Comparison of ENCODE assay signal across 10 cellular contexts in the genomic region with DNA sequence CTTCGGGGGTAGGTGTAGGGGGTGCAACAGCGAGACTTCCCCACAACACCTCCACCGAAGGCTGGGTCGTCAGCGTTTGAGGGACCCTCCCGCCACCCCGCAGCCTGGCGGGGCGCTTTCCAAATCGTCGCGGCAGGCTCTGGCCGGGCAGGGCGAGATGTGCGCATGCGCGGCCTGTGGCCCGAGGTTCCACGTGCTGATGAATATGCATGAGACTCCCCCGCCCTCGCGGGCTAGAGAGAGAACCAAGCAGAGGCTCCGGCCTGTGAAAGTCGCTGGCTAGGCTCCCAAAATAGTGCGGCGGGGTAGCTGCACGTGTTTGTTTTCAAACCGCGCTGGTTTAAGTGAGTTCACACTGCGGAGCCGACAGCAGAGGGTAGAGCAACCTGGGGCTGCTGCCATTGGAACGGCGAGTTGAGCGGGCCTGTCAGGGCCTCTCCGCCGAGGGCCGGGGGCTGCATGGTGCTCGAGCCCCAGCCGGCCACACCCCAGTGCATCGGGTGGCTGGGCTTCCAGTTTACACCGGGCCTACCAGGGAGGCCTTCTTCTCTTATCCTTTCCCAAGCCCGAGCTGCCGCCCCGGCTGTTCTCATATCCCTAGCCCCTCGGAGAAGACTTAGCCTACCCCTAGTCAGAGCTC. TPM values are rescaled to one million over a fixed set of nuclear protein-coding genes. Genes with fewer than 3 reads are reported as not detected.
DNase-seq lines count a peak whose midpoint lies in the region; ATAC-seq, FAIRE-seq and TF ChIP-seq lines count a peak whose summit lies in the region.
"Had no signal": no experiment of that assay in that cellular context is flagged by ENCODE, and none has a peak within 500 bp of the region (broad histone marks: within the 10 kb centered on the region; RNA-seq: fewer than 3 reads in every experiment).

No MANE protein-coding gene starts in this region.

- H3K4me3 ChIP-seq in NT2/D1 (ENCODE audit: insufficient read length, low read depth): peak overlapping the region; percentile 53
- peak overlapping the region; percentile 24 for H3K4me3 ChIP-seq in fibroblast of villous mesenchyme (ENCODE audit: low read depth, low read length)
- no peak overlapping the region for H3K4me3 ChIP-seq in small intestine (ENCODE audit: low read depth in 1 of 2, low read length in 2 of 2)

- no peaks in the 10 kb centered on the region for H3K9me3 Mint-ChIP-seq in osteocyte (ENCODE audit: unreplicated experiment)

- DNase-seq in DMS79 (lab: John Stamatoyannopoulos, UW): peak; percentile 11
- no peak for DNase-seq in NT2/D1 (ENCODE audit: low read depth, low spot score)
- no peak for DNase-seq in fibroblast of villous mesenchyme (ENCODE audit: low read depth)
- DNase-seq in osteocyte (ENCODE audit: extremely low spot score, unreplicated experiment): peak; percentile 93
- DNase-seq in small intestine: no peak
- no peak for DNase-seq in HT-29 (ENCODE audit: low spot score)
- no peak for DNase-seq in NK-92 (lab: John Stamatoyannopoulos, UW; ENCODE audit: unreplicated experiment)
- DNase-seq: KG1 had no signal

- 3 to 8% (median 8%) methylated on average over 44 to 45 of the region's 45 CpGs for WGBS in small intestine, 3 donors

- H3K4me1 ChIP-seq in NT2/D1 (ENCODE audit: insufficient read depth, insufficient read length) (peaks cover 7% of the 10 kb centered on the region), small intestine (ENCODE audit: control insufficient read depth in 2 of 2, insufficient read depth in 1 of 2, low read depth in 1 of 2, low read length in 1 of 2) (no peaks in the 10 kb centered on the region)

- H3K27me3 ChIP-seq in NT2/D1 (ENCODE audit: insufficient read depth, insufficient read length) (peaks cover 100% of the 10 kb centered on the region), small intestine (ENCODE audit: control insufficient read depth in 2 of 2, insufficient read depth in 2 of 2, low read length in 2 of 2) (peaks cover 8 to 64% of the 10 kb centered on the region in 2 donors)

- peak overlapping the region; percentile 24 for H3K9ac ChIP-seq in NT2/D1 (ENCODE audit: insufficient read length, low read depth)

- FAIRE-seq in small intestine (lab: Jason Lieb, UNC): no peak

- H3K27ac ChIP-seq in small intestine (ENCODE audit: low read depth in 1 of 2, low read length in 1 of 2): no peak overlapping the region

- peaks cover 53% of the 10 kb centered on the region for H3K4me1 Mint-ChIP-seq in osteocyte (ENCODE audit: unreplicated experiment)

- H3K9me3 ChIP-seq in NT2/D1 (ENCODE audit: insufficient read depth, low read length) (no peaks in the 10 kb centered on the region), small intestine (ENCODE audit: control insufficient read depth, low read depth) (no peaks in the 10 kb centered on the region)

- no peak for ATAC-seq in HG03175 (IDR thresholded peaks at IDR 0.05; ENCODE audit: unreplicated experiment)

- TF ChIP-seq CTCF in fibroblast of villous mesenchyme (IDR thresholded peaks at IDR 0.05; ENCODE audit: insufficient read depth, low read depth, low read length) (no peak), osteocyte (IDR thresholded peaks at IDR 0.05) (no peak)

- H3K4me3 Mint-ChIP-seq in osteocyte (ENCODE audit: unreplicated experiment): peak overlapping the region; percentile 71

- H3K27me3 Mint-ChIP-seq in osteocyte (ENCODE audit: unreplicated experiment): no peaks in the 10 kb centered on the region

- H3K36me3 ChIP-seq in NT2/D1 (ENCODE audit: insufficient read depth, insufficient read length, low read length) (no peaks in the 10 kb centered on the region), small intestine (ENCODE audit: control insufficient read depth in 2 of 2, insufficient read depth in 2 of 2, low read length in 2 of 2) (no peaks in the 10 kb centered on the region)

- H3K36me3 Mint-ChIP-seq in osteocyte (ENCODE audit: unreplicated experiment): peaks cover 23% of the 10 kb centered on the region

- H3K27ac Mint-ChIP-seq in osteocyte (ENCODE audit: unreplicated experiment): peak overlapping the region; percentile 79

RNA-seq across cellular contexts. Expression of gene ZIC1, which starts 10.0 kb away (rescaled TPM):
- total RNA-seq in fibroblast of villous mesenchyme (not detected in 2 replicates), osteocyte (89.9 and 96.9 TPM in 2 replicates)
- not detected for polyA plus RNA-seq in small intestine
- not detected in 2 replicates for total RNA-seq in HT-29 (2014; rRNA removed; shearing (Covaris generic))
- total RNA-seq: activated CD8-positive, alpha-beta memory T cell treated with anti-CD3 and anti-CD28 coated beads for 36 hours had no signal

RNA-seq across cellular contexts. Expression of gene ZIC4, which starts 12.8 kb away (rescaled TPM):
- total RNA-seq in fibroblast of villous mesenchyme: not detected in 2 replicates
- total RNA-seq in osteocyte: 8.6 and 8.8 TPM in 2 replicates
- polyA plus RNA-seq in small intestine: not detected
- total RNA-seq in HT-29 (2014; rRNA removed; shearing (Covaris generic)): not detected in 2 replicates
- total RNA-seq: activated CD8-positive, alpha-beta memory T cell treated with anti-CD3 and anti-CD28 coated beads for 36 hours had no signal

Comparison
In these comparisons a context has a peak if more than half of its experiments do, and no peak if none do; other contexts are left out.
1. DNase-seq: peak in DMS79 (single experiment) and osteocyte (single experiment); none in NT2/D1 (single experiment), fibroblast of villous mesenchyme (single experiment), small intestine (single experiment), HT-29 (single experiment) and NK-92 (single experiment).
2. H3K4me3 ChIP-seq: peak in NT2/D1 (single experiment) and fibroblast of villous mesenchyme (single experiment); none in small intestine (0 of 2).
3. RNA of gene ZIC1, which starts 10.0 kb away (total RNA-seq): 89.9 to 96.9 TPM in osteocyte; not detected in fibroblast of villous mesenchyme and not detected in HT-29; every median in the first group is over 10 times any median in the second.